In genomic region chr17:17387461-17388362, GRCh38 we compare ENCODE assay signal across 8 cellular contexts.
DNase-seq lines count a peak whose midpoint lies in the region; ATAC-seq and TF ChIP-seq lines count a peak whose summit lies in the region.

No MANE protein-coding gene starts in this region.

- TF ChIP-seq CTCF in retinal pigment epithelial cell (conservative IDR thresholded peaks at IDR 0.05; ENCODE audit: low read depth, low read length): peak; percentile 30

- peak; percentile 61 for DNase-seq in DMS 273 (lab: John Stamatoyannopoulos, UW; ENCODE audit: unreplicated experiment)
- DNase-seq in DMS 273 treated with DMSO at 0.1 percent for 48 hours (lab: John Stamatoyannopoulos, UW): no peak
- peak; percentile 41 for DNase-seq in NCI-H526 treated with DMSO at 0.1 percent for 48 hours (lab: John Stamatoyannopoulos, UW)
- peak; percentile 16 to 19 for DNase-seq in erythroblast (lab: John Stamatoyannopoulos, UW)
- DNase-seq in retinal pigment epithelial cell (ENCODE audit: low read depth): no peak
- DNase-seq in putamen (ENCODE audit: low spot score): no peak
- no peak for DNase-seq in Kasumi-1 (lab: John Stamatoyannopoulos, UW)

- TF ChIP-seq POLR2A in erythroblast (IDR thresholded peaks at IDR 0.05; ENCODE audit: low read length): no peak

- ATAC-seq in GM21515 (IDR thresholded peaks at IDR 0.05; ENCODE audit: unreplicated experiment): no peak

- H3K4me3 ChIP-seq in retinal pigment epithelial cell (ENCODE audit: low read length): no peak overlapping the region

Comparison
In these comparisons a context has a peak if more than half of its experiments do, and no peak if none do; other contexts are left out.
1. DNase-seq: peak in DMS 273 (single experiment), NCI-H526 treated with DMSO at 0.1 percent for 48 hours (single experiment) and erythroblast (2 of 2); none in DMS 273 treated with DMSO at 0.1 percent for 48 hours (single experiment), retinal pigment epithelial cell (single experiment), putamen (single experiment) and Kasumi-1 (0 of 2).